1 cellular context compared by ENCODE assay signal in the genomic region with DNA sequence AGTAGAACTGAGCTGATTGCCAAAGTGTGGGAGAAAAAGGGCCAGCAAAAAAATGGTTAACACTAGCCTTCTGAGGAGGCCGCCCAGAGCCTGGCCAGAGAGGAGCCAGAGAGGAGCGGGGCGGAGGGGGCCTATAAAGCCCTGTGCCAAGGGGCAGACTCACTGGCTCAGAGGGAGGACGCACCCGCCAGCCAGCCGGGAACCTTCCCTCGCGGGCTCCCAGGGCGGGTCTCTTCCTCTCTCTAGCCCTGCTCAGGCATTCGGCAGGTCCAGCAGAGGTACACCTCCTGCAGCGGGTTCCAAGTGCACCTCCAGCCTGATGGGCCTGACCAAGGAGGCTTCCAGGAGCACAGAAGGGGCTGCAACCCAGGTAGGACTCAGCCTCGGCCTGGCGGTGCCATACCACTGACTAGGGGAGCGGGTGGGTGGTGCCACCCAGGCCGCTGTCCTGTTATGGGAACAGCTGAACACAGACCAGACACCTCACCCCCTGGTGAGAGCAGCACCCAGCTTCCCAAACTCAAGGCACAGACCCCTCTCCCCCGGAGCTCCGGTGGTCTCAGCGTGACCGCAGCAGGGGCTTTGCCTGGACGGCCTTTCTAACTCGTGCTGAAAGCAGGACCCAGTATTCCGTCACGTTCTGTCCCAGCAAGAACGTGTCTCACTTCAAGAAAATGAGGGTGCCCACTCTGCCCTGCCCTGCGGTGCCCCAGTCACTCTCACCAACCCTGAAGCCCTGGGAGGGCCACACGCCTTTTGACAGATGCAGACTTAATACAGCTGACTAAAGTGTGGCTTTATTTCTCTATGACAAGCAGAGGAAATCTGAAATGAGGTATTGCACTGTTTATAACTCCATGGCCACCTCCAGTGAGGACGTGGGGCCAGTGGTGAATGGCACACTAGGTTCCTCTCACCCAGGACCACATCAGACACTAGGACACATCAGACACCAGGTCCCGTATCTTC.
TF ChIP-seq lines count a peak whose summit lies in the region.

GPER1 (plus strand) TSS at position 162 of the 969 bp plus-strand sequence. CDS start 3,616 bp downstream, outside the sequence.

TF ChIP-seq in WTC11, 78 proteins besides CTCF, POLR2A, EP300 and RAD21 (continued from another document):
- TF ChIP-seq E2F4 (CRISPR knock-in tag; IDR thresholded peaks at IDR 0.05; ENCODE audit: borderline replicate concordance, low read depth): no peak
- no peak for TF ChIP-seq KAT7 (CRISPR knock-in tag; IDR thresholded peaks at IDR 0.05; ENCODE audit: borderline replicate concordance)
- no peak for TF ChIP-seq ELF4 (CRISPR knock-in tag; IDR thresholded peaks at IDR 0.05; ENCODE audit: low read depth)
- TF ChIP-seq TEAD4 (CRISPR knock-in tag; IDR thresholded peaks at IDR 0.05): no peak
- TF ChIP-seq SP1 (CRISPR knock-in tag; conservative IDR thresholded peaks at IDR 0.05): no peak
- no peak for TF ChIP-seq ZNF416 (CRISPR knock-in tag; IDR thresholded peaks at IDR 0.05)
- TF ChIP-seq ZNF671 (CRISPR knock-in tag; IDR thresholded peaks at IDR 0.05): no peak
